20 cellular contexts compared by ENCODE assay signal in the genomic region with DNA sequence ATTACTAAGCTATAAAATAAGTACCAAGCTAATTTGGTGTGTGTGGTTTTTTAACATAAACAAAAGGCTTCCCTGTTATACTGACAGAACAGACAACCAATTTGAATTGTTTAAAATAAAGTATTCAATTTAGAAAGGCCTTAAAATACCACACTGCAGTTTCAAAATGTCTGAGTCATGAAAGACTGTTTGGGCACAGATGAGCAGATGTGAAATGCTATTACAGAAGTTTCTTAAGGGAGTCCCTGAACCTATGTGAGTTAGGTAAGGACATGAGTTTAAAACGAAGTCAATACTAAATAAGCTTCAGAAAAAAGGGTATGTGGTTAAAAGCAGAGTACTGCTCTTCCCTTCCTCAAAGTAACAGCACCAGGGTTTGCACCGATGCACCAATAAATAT.
DNase-seq lines count a peak whose midpoint lies in the region; ATAC-seq and TF ChIP-seq lines count a peak whose summit lies in the region.
"Had no signal": no experiment of that assay in that cellular context is flagged by ENCODE, and none has a peak within 500 bp of the region (broad histone marks: within the 10 kb centered on the region; RNA-seq: fewer than 3 reads in every experiment).

No MANE protein-coding gene starts in this region.

- H3K9me3 Mint-ChIP-seq in neural progenitor cell = peaks cover 8% of the 10 kb centered on the region

- no peaks in the 10 kb centered on the region for H3K9me2 ChIP-seq in MM.1S (replicated peaks; ENCODE audit: insufficient read depth, low read length)

- TF ChIP-seq CTCF in MM.1S (IDR thresholded peaks at IDR 0.05; ENCODE audit: low read length) (no peak), neural progenitor cell (IDR thresholded peaks at IDR 0.05) (no peak)

- no peaks in the 10 kb centered on the region; the same call in 1 of the 2 replicates for H3F3A ChIP-seq in MM.1S (ENCODE audit: insufficient read depth, low read length)
- peaks cover 3% of the 10 kb centered on the region for H3F3A ChIP-seq in neural progenitor cell (ENCODE audit: low read depth)

- H3K27ac ChIP-seq in MM.1S (ENCODE audit: low read length) = no peak overlapping the region
- no peak overlapping the region for H3K27ac ChIP-seq in neural progenitor cell
- H3K27ac ChIP-seq: BLaER1 treated with 17β-estradiol and CSF1 and Interleukin-3, amounts not matched to agents 10 nM and 100 nM had no signal

- ATAC-seq in HG02870 (IDR thresholded peaks at IDR 0.05; ENCODE audit: unreplicated experiment) (no peak), GM21367 (IDR thresholded peaks at IDR 0.05; ENCODE audit: unreplicated experiment) (no peak), HG03097 (IDR thresholded peaks at IDR 0.05; ENCODE audit: low FRiP score, unreplicated experiment) (no peak)
- ATAC-seq: K562 had no signal

- H3K4me1 ChIP-seq in MM.1S (ENCODE audit: low read length) (peaks cover 23% of the 10 kb centered on the region), neural progenitor cell (peaks cover 17% of the 10 kb centered on the region)
- H3K4me1 ChIP-seq: Caco-2, HAP-1 had no signal

- H3K4me3 ChIP-seq in MM.1S (ENCODE audit: low read length) (no peak overlapping the region), neural progenitor cell (no peak overlapping the region)
- H3K4me3 ChIP-seq: BLaER1 treated with 17β-estradiol and CSF1 and Interleukin-3, amounts not matched to agents 10 nM and 100 nM; HAP-1; K562 had no signal

- H3K27me3 ChIP-seq in MM.1S (replicated peaks; ENCODE audit: insufficient read depth, low read length) (no peaks in the 10 kb centered on the region), neural progenitor cell (no peaks in the 10 kb centered on the region)
- H3K27me3 ChIP-seq: BLaER1 treated with 17β-estradiol and CSF1 and Interleukin-3, amounts not matched to agents 10 nM and 100 nM had no signal

- no peaks in the 10 kb centered on the region for H3K36me3 Mint-ChIP-seq in neural progenitor cell
- H3K36me3 Mint-ChIP-seq: CD4-positive, CD25-positive, alpha-beta regulatory T cell had no signal

- no peaks in the 10 kb centered on the region for H3K4me1 Mint-ChIP-seq in neural progenitor cell
- H3K4me1 Mint-ChIP-seq: CD4-positive, CD25-positive, alpha-beta regulatory T cell; CD8-positive, alpha-beta memory T cell had no signal

- H3K4me3 Mint-ChIP-seq in neural progenitor cell = no peak overlapping the region
- H3K4me3 Mint-ChIP-seq: B cell; CD4-positive, CD25-positive, alpha-beta regulatory T cell; CD8-positive, alpha-beta memory T cell had no signal

- H3K79me2 ChIP-seq in MM.1S (ENCODE audit: low read length) = no peaks in the 10 kb centered on the region
- H3K79me2 ChIP-seq in neural progenitor cell (ENCODE audit: low read depth) = no peaks in the 10 kb centered on the region

- H2AFZ ChIP-seq in MM.1S (ENCODE audit: low read length) (no peak overlapping the region), neural progenitor cell (replicated peaks) (no peak overlapping the region)

- peak overlapping the region; percentile 23 for H3K4me2 ChIP-seq in MM.1S (ENCODE audit: low read depth, low read length)
- H3K4me2 ChIP-seq in neural progenitor cell = peak overlapping the region; percentile 58

- H4K20me1 ChIP-seq in MM.1S (ENCODE audit: insufficient read depth, low read length) = no peaks in the 10 kb centered on the region
- no peaks in the 10 kb centered on the region for H4K20me1 ChIP-seq in neural progenitor cell (ENCODE audit: low read depth)
- H4K20me1 ChIP-seq: BLaER1 treated with 17β-estradiol and CSF1 and Interleukin-3, amounts not matched to agents 10 nM and 100 nM had no signal

- no peaks in the 10 kb centered on the region for H3K36me3 ChIP-seq in MM.1S (replicated peaks; ENCODE audit: insufficient read depth, low read length)
- no peaks in the 10 kb centered on the region for H3K36me3 ChIP-seq in neural progenitor cell
- H3K36me3 ChIP-seq: BLaER1 treated with 17β-estradiol and CSF1 and Interleukin-3, amounts not matched to agents 10 nM and 100 nM; HAP-1 had no signal

- no peak overlapping the region for H3K27ac Mint-ChIP-seq in neural progenitor cell
- H3K27ac Mint-ChIP-seq: B cell; CD4-positive, CD25-positive, alpha-beta regulatory T cell; CD8-positive, alpha-beta memory T cell had no signal

- DNase-seq in COLO829 (ENCODE audit: low spot score) (peak; percentile 3), MM.1S (peak; percentile 41), NOMO-1 treated with DMSO at 0.1 percent for 48 hours (lab: John Stamatoyannopoulos, UW; ENCODE audit: unreplicated experiment) (peak; percentile 72), neural progenitor cell (ENCODE audit: low spot score) (no peak), activated gamma-delta T cell (lab: John Stamatoyannopoulos, UW) (no peak)
- DNase-seq: 8988T; Caco-2; CD4-positive, CD25-positive, alpha-beta regulatory T cell; CD8-positive, alpha-beta memory T cell; DMS153; DMS79; GDM1; IMR-90 had no signal

- no peaks in the 10 kb centered on the region for H3K27me3 Mint-ChIP-seq in neural progenitor cell (ENCODE audit: insufficient read depth, low read depth)
- H3K27me3 Mint-ChIP-seq: B cell; CD4-positive, CD25-positive, alpha-beta regulatory T cell; CD8-positive, alpha-beta memory T cell had no signal

- H3K9me3 ChIP-seq in MM.1S (replicated peaks; ENCODE audit: insufficient read depth, low read length) = no peaks in the 10 kb centered on the region
- H3K9me3 ChIP-seq in neural progenitor cell (ENCODE audit: low read depth) = no peaks in the 10 kb centered on the region
- H3K9me3 ChIP-seq: Caco-2, HAP-1 had no signal

- no peak overlapping the region for H3K9ac ChIP-seq in MM.1S (ENCODE audit: low read length)
- no peak overlapping the region for H3K9ac ChIP-seq in neural progenitor cell
- H3K9ac ChIP-seq: BLaER1 treated with 17β-estradiol and CSF1 and Interleukin-3, amounts not matched to agents 10 nM and 100 nM had no signal

Comparison
In these comparisons a context has a peak if more than half of its experiments do, and no peak if none do; other contexts are left out.
1. DNase-seq: peak in COLO829 (single experiment), MM.1S (single experiment) and NOMO-1 treated with DMSO at 0.1 percent for 48 hours (single experiment); none in neural progenitor cell (single experiment) and activated gamma-delta T cell (single experiment).